In the genomic region with DNA sequence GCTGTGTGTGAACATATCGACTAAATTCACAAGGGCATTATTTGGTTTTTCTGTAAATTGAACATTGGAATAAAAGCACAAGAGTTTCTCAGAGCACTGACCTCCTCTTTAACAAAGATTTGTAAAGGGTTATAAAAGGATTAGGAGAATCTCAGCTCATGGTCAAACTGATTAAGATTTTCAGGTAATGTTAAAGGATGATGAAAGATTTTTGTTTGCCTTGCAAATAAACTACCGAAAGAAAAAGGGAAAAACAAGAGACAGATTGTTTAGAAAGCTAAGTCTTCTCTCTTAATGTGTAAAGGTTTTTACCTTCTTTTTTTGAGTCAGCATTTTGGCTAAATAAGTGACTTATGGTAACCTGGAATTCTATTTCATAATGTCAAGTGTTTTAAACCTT, we compare ENCODE assay signal across 32 cellular contexts.
"Had no signal": no experiment of that assay in that cellular context is flagged by ENCODE, and none has a peak within 500 bp of the region (broad histone marks: within the 10 kb centered on the region; RNA-seq: fewer than 3 reads in every experiment).

No MANE protein-coding gene starts in this region.

- ATAC-seq: activated CD4-positive, alpha-beta T cell treated with anti-CD3 and anti-CD28 coated beads for 36 hours; activated CD4-positive, CD25-positive, alpha-beta regulatory T cell treated with anti-CD3 and anti-CD28 coated beads, Interleukin-2, amount 50 U/mL, for 24 hours; activated CD8-positive, alpha-beta memory T cell treated with anti-CD3 and anti-CD28 coated beads, Interleukin-2, amount 10 ng/mL, durations not matched to agents 7 days and 5 days; activated CD8-positive, alpha-beta T cell treated with anti-CD3 and anti-CD28 coated beads, Interleukin-2, amount 10 ng/mL, durations not matched to agents 7 days and 5 days; activated naive CD8-positive, alpha-beta T cell treated with anti-CD3 and anti-CD28 coated beads, Interleukin-2, amount 50 U/mL, for 24 hours; WTC11 had no signal

- H3K27me3 ChIP-seq: ascending aorta, cardiac muscle cell had no signal

- DNase-seq: activated CD4-positive, alpha-beta memory T cell treated with anti-CD3 and anti-CD28 coated beads, Interleukin-2, amount 10 ng/mL, durations not matched to agents 7 days and 5 days; activated CD4-positive, alpha-beta T cell treated with anti-CD3 and anti-CD28 coated beads for 1 hour; activated CD4-positive, alpha-beta T cell treated with anti-CD3 and anti-CD28 coated beads for 36 hours; activated CD4-positive, alpha-beta T cell treated with anti-CD3 and anti-CD28 coated beads for 48 hours; activated CD4-positive, alpha-beta T cell treated with anti-CD3 and anti-CD28 coated beads, Interleukin-2, amount 10 ng/mL, durations not matched to agents 7 days and 5 days; activated CD4-positive, alpha-beta T cell treated with anti-CD3 and anti-CD28 coated beads, Interleukin-2, amount 50 U/mL, for 48 hours; activated CD4-positive, CD25-positive, alpha-beta regulatory T cell; activated CD8-positive, alpha-beta memory T cell treated with anti-CD3 and anti-CD28 coated beads for 24 hours; activated CD8-positive, alpha-beta memory T cell treated with anti-CD3 and anti-CD28 coated beads, Interleukin-2, amount 10 ng/mL, durations not matched to agents 7 days and 5 days; activated CD8-positive, alpha-beta memory T cell treated with anti-CD3 and anti-CD28 coated beads, Interleukin-2, amount 50 U/mL, for 48 hours; activated CD8-positive, alpha-beta T cell treated with anti-CD3 and anti-CD28 coated beads, Interleukin-2, amount 10 ng/mL, durations not matched to agents 7 days and 5 days; activated effector memory CD4-positive, alpha-beta T cell treated with Interleukin-2 at 50 U/mL for 16 hours; activated gamma-delta T cell; activated naive CD4-positive, alpha-beta T cell treated with anti-CD3 and anti-CD28 coated beads, Interleukin-2, amount 10 ng/mL, durations not matched to agents 7 days and 5 days; activated naive CD4-positive, alpha-beta T cell treated with Interleukin-2 at 50 U/mL for 16 hours; activated naive CD8-positive, alpha-beta T cell treated with anti-CD3 and anti-CD28 coated beads, Interleukin-2, amount 10 ng/mL, durations not matched to agents 7 days and 5 days; activated naive CD8-positive, alpha-beta T cell treated with anti-CD3 and anti-CD28 coated beads, Interleukin-2, amount 50 U/mL, for 24 hours; activated T-cell treated with anti-CD3 and anti-CD28 coated beads, Interleukin-2, amount 50 U/mL, for 24 hours; activated T-cell treated with anti-CD3 and anti-CD28 coated beads, Interleukin-2, amount 50 U/mL, for 48 hours; amygdala; anterior cingulate cortex; caudate nucleus; cerebellar nuclear complex; T-helper 2 cell; T-helper 9 cell; WERI-Rb-1 had no signal

- H3K9me3 ChIP-seq: ascending aorta had no signal

- FAIRE-seq: bronchial epithelial cell, TTC549 had no signal

- H3K4me1 ChIP-seq: ascending aorta had no signal

- H3K4me3 ChIP-seq: ascending aorta, cardiac muscle cell had no signal

- H3K27ac ChIP-seq: ascending aorta, cardiac muscle cell, WERI-Rb-1 had no signal

- H3K36me3 ChIP-seq: ascending aorta, cardiac muscle cell, WERI-Rb-1 had no signal
